ENCODE assay signal across 8 cellular contexts in the genomic region with DNA sequence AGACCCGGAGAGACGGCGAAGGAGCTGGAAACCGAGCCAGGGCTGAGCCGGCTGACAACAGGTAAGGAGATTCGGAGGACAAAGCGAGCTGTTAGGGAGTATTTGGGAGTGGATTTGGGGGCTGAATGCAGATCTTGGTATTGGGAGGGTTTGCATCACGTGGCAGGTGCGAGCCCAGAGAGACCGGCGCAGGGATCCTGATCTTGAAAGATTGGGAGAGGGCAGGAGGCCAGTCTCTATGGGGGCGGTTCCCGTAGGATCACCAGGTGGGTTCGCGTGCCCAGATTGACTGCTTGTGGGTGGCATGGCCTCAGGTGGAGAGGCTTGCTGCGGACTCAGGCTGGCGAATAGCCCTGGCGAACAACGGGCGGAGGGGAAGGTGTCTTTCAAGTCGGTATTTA. TPM values are rescaled to one million over a fixed set of nuclear protein-coding genes. Genes with fewer than 3 reads are reported as not detected.
DNase-seq lines count a peak whose midpoint lies in the region; ATAC-seq and TF ChIP-seq lines count a peak whose summit lies in the region.

No MANE protein-coding gene starts in this region.

- DNase-seq in Calu3 (no peak), Peyer's patch (no peak), fibroblast of pulmonary artery (ENCODE audit: low read depth) (no peak), Kasumi-1 (lab: John Stamatoyannopoulos, UW) (no peak), NCI-H1694 treated with DMSO at 0.1 percent for 48 hours (lab: John Stamatoyannopoulos, UW) (no peak)

- H3K27me3 ChIP-seq in Peyer's patch (no peaks in the 10 kb centered on the region), parathyroid adenoma (ENCODE audit: control insufficient read depth, insufficient read depth, low read length) (no peaks in the 10 kb centered on the region)

- peaks cover 26% of the 10 kb centered on the region for H3K27me3 Mint-ChIP-seq in Calu3 (ENCODE audit: unreplicated experiment)

- CTCF ChIA-PET in Calu3 (lab: Charles Lee) = interaction anchor here (2.2 kb wide), 1 partner anchor 27 kb away, joined by 50 read pairs; no protein-coding TSS in a partner anchor

- H3K4me3 ChIP-seq in Peyer's patch (peak overlapping the region; percentile 31 to 56 (median 44)), fibroblast of pulmonary artery (replicated peaks; ENCODE audit: low read depth, low read length) (peak overlapping the region; percentile 60), parathyroid adenoma (ENCODE audit: low read depth, low read length) (peak overlapping the region; percentile 97)

- ATAC-seq in HG03108 (IDR thresholded peaks at IDR 0.05; ENCODE audit: unreplicated experiment) = no peak
- ATAC-seq in HG03135 (IDR thresholded peaks at IDR 0.05; ENCODE audit: unreplicated experiment) = no peak

- peak overlapping the region; percentile 79 for H3K4me3 Mint-ChIP-seq in Calu3 (ENCODE audit: low read depth, unreplicated experiment)

- intact Hi-C loops in Calu3 (cut with micrococcal nuclease; ENCODE audit: unreplicated experiment) = no loop called here

- no peaks in the 10 kb centered on the region for H3K9me3 Mint-ChIP-seq in Calu3 (ENCODE audit: low read depth, unreplicated experiment)

- peak in 1 of 2 donors; percentile 17 for TF ChIP-seq POLR2A in Peyer's patch (IDR thresholded peaks at IDR 0.05)

- TF ChIP-seq CTCF in Calu3 (IDR thresholded peaks at IDR 0.05; ENCODE audit: unreplicated experiment) = no peak
- TF ChIP-seq CTCF in Peyer's patch (IDR thresholded peaks at IDR 0.05) = no peak
- TF ChIP-seq CTCF in fibroblast of pulmonary artery (IDR thresholded peaks at IDR 0.05; ENCODE audit: low read length, missing control alignments) = no peak
- no peak for TF ChIP-seq CTCF in parathyroid adenoma (IDR thresholded peaks at IDR 0.05)

- no peaks in the 10 kb centered on the region for H3K79me2 ChIP-seq in parathyroid adenoma

- H3K9ac ChIP-seq in parathyroid adenoma = no peak overlapping the region

- H3K4me1 ChIP-seq in Peyer's patch (peaks cover 0 to 23% (median 4%) of the 10 kb centered on the region in 4 donors), parathyroid adenoma (no peaks in the 10 kb centered on the region)

- BruUV-seq in Calu3 (replicated peaks; lab: Mats Ljungman, UMichigan) = no TSS peak

- H3K36me3 Mint-ChIP-seq in Calu3 (ENCODE audit: insufficient read depth, unreplicated experiment) = peaks cover 15% of the 10 kb centered on the region

- H3K27ac ChIP-seq in Peyer's patch (peak overlapping the region; percentile 18 to 89 (median 55)), parathyroid adenoma (peak overlapping the region; percentile 93)

- peaks cover 26% of the 10 kb centered on the region for H3K4me1 Mint-ChIP-seq in Calu3 (ENCODE audit: low read depth, unreplicated experiment)

- H3K36me3 ChIP-seq in Peyer's patch = peaks cover 0 to 8% (median 0%) of the 10 kb centered on the region in 3 donors
- no peaks in the 10 kb centered on the region for H3K36me3 ChIP-seq in parathyroid adenoma (ENCODE audit: control insufficient read depth, insufficient read depth, low read length)

- H3K4me2 ChIP-seq in parathyroid adenoma (ENCODE audit: low read length) = peak overlapping the region; percentile 99

- H3K27ac Mint-ChIP-seq in Calu3 (ENCODE audit: unreplicated experiment) = peak overlapping the region; percentile 87

- H3K9me3 ChIP-seq in Peyer's patch (no peaks in the 10 kb centered on the region), parathyroid adenoma (ENCODE audit: control insufficient read depth, low read length) (no peaks in the 10 kb centered on the region)

- H2AFZ ChIP-seq in parathyroid adenoma = peak overlapping the region; percentile 72

RNA-seq across cellular contexts. Expression of gene CIART, which starts 0.2 kb away (rescaled TPM):
- 0.42 and 1.5 TPM in 2 replicates for total RNA-seq in Calu3 (2022)
- 1 to 10 TPM; 1.7 to 5.7 (median 5.1) TPM for total RNA-seq in Peyer's patch

RNA-seq across cellular contexts. Expression of gene C1orf54, which starts 10.0 kb away (rescaled TPM):
- total RNA-seq in Calu3 (2022) (0.76 TPM in 1 of 2 replicates, not detected in the other), Peyer's patch (10 to 100 TPM in 1 of 4 donors, 1 to 10 TPM in 1, not detected in 2; 3.6 to 17.3 TPM)

RNA-seq across cellular contexts. Expression of gene MRPS21, which starts 11.1 kb away (rescaled TPM):
- 66.9 and 67.4 TPM in 2 replicates for total RNA-seq in Calu3 (2022)
- 10 to 100 TPM; 21.9 to 46.2 (median 32.5) TPM for total RNA-seq in Peyer's patch

RNA-seq across cellular contexts. Expression of gene APH1A, which starts 13.7 kb away (rescaled TPM):
- 195 TPM in 2 replicates for total RNA-seq in Calu3 (2022)
- total RNA-seq in Peyer's patch = 100 to 1,000 TPM in 2 of 4 donors, 10 to 100 TPM in 2; 78.4 to 106 (median 99.3) TPM

RNA-seq across cellular contexts. Expression of gene CA14, which starts 25.0 kb away (rescaled TPM):
- total RNA-seq in Calu3 (2022) = 1.0 and 1.3 TPM in 2 replicates
- not detected for total RNA-seq in Peyer's patch

Comparison
In these comparisons a context has a peak if more than half of its experiments do, and no peak if none do; other contexts are left out.
1. H3K4me3 ChIP-seq: peak in every context shown above with its lines; median percentile 97 in parathyroid adenoma; 60 in fibroblast of pulmonary artery; 44 in Peyer's patch.